39 cellular contexts compared by ENCODE assay signal in genomic region chr20:42544926-42545325, GRCh38.
"Had no signal": no experiment of that assay in that cellular context is flagged by ENCODE, and none has a peak within 500 bp of the region (broad histone marks: within the 10 kb centered on the region; RNA-seq: fewer than 3 reads in every experiment).

No MANE protein-coding gene starts in this region.

- H3K27me3 Mint-ChIP-seq: activated B cell treated with CpG ODN at 0.5 μM for 24 hours; activated CD4-positive, alpha-beta memory T cell treated with anti-CD3 and anti-CD28 coated beads for 36 hours; activated CD4-positive, alpha-beta T cell treated with anti-CD3 and anti-CD28 coated beads for 36 hours; activated CD4-positive, alpha-beta T cell treated with anti-CD3 and anti-CD28 coated beads, Interleukin-2, amount 10 ng/mL, durations not matched to agents 24 days and 14 days; activated CD8-positive, alpha-beta memory T cell treated with anti-CD3 and anti-CD28 coated beads, Interleukin-2, amount 10 ng/mL, durations not matched to agents 7 days and 5 days; activated naive CD4-positive, alpha-beta T cell treated with anti-CD3 and anti-CD28 coated beads, Interleukin-2, amount 50 U/mL, for 24 hours; activated naive CD8-positive, alpha-beta T cell treated with anti-CD3 and anti-CD28 coated beads for 36 hours; activated naive CD8-positive, alpha-beta T cell treated with anti-CD3 and anti-CD28 coated beads, Interleukin-2, amount 50 U/mL, for 24 hours; T-helper 17 cell had no signal

- H3K27ac Mint-ChIP-seq: activated B cell treated with CpG ODN at 0.5 μM for 24 hours; activated CD4-positive, alpha-beta memory T cell treated with anti-CD3 and anti-CD28 coated beads for 36 hours; activated CD4-positive, alpha-beta T cell treated with anti-CD3 and anti-CD28 coated beads for 36 hours; activated CD4-positive, alpha-beta T cell treated with anti-CD3 and anti-CD28 coated beads, Interleukin-2, amount 10 ng/mL, durations not matched to agents 24 days and 14 days; activated CD8-positive, alpha-beta memory T cell treated with anti-CD3 and anti-CD28 coated beads, Interleukin-2, amount 10 ng/mL, durations not matched to agents 7 days and 5 days; activated CD8-positive, alpha-beta T cell treated with anti-CD3 and anti-CD28 coated beads, Interleukin-2, amount 10 ng/mL, durations not matched to agents 7 days and 5 days; activated naive CD4-positive, alpha-beta T cell treated with anti-CD3 and anti-CD28 coated beads for 36 hours; activated naive CD4-positive, alpha-beta T cell treated with anti-CD3 and anti-CD28 coated beads, Interleukin-2, amount 50 U/mL, for 24 hours; activated naive CD8-positive, alpha-beta T cell treated with anti-CD3 and anti-CD28 coated beads for 36 hours; activated naive CD8-positive, alpha-beta T cell treated with anti-CD3 and anti-CD28 coated beads, Interleukin-2, amount 50 U/mL, for 24 hours; activated T-helper 1 cell treated with anti-CD3 and anti-CD28 coated beads, Interleukin-12 subunit alpha, Interleukin-12 subunit beta, Interleukin-2, Interleukin-4 antibody, amounts not matched to agents 30 ng/mL and 10 ng/mL and 1 ng/mL, durations not matched to agents 14 hours and 24 hours and 36 hours; activated T-helper 2 cell treated with anti-CD3 and anti-CD28 coated beads, Interferon-gamma antibody, Interleukin-2, Interleukin-4, amounts not matched to agents 10 μg/mL and 5 μg/mL and 100 μg/mL, durations not matched to agents 14 hours and 24 hours and 36 hours; brain; dendritic cell treated with granulocyte-macrophage colony-stimulating factor and Interleukin-4, amounts not matched to agents 40 ng/mL and 50 ng/mL, for 4 days; T-helper 17 cell; T-helper 2 cell treated with Interferon-gamma antibody and Interleukin-4, amounts not matched to agents 5 μg/mL and 100 μg/mL, for 36 hours had no signal

- H3K4me3 Mint-ChIP-seq: activated B cell treated with CpG ODN at 0.5 μM for 24 hours; activated CD4-positive, alpha-beta memory T cell treated with anti-CD3 and anti-CD28 coated beads for 36 hours; activated CD4-positive, alpha-beta T cell treated with anti-CD3 and anti-CD28 coated beads for 36 hours; activated CD4-positive, alpha-beta T cell treated with anti-CD3 and anti-CD28 coated beads, Interleukin-2, amount 10 ng/mL, durations not matched to agents 24 days and 14 days; activated CD8-positive, alpha-beta memory T cell treated with anti-CD3 and anti-CD28 coated beads, Interleukin-2, amount 10 ng/mL, durations not matched to agents 7 days and 5 days; activated CD8-positive, alpha-beta T cell treated with anti-CD3 and anti-CD28 coated beads, Interleukin-2, amount 10 ng/mL, durations not matched to agents 7 days and 5 days; activated naive CD4-positive, alpha-beta T cell treated with anti-CD3 and anti-CD28 coated beads for 36 hours; activated naive CD4-positive, alpha-beta T cell treated with anti-CD3 and anti-CD28 coated beads, Interleukin-2, amount 50 U/mL, for 24 hours; activated naive CD8-positive, alpha-beta T cell treated with anti-CD3 and anti-CD28 coated beads for 36 hours; activated naive CD8-positive, alpha-beta T cell treated with anti-CD3 and anti-CD28 coated beads, Interleukin-2, amount 50 U/mL, for 24 hours; activated T-helper 1 cell treated with anti-CD3 and anti-CD28 coated beads, Interleukin-12 subunit alpha, Interleukin-12 subunit beta, Interleukin-2, Interleukin-4 antibody, amounts not matched to agents 30 ng/mL and 10 ng/mL and 1 ng/mL, durations not matched to agents 14 hours and 24 hours and 36 hours; brain; dendritic cell treated with granulocyte-macrophage colony-stimulating factor and Interleukin-4, amounts not matched to agents 40 ng/mL and 50 ng/mL, for 4 days; T-helper 17 cell; T-helper 2 cell treated with Interferon-gamma antibody and Interleukin-4, amounts not matched to agents 5 μg/mL and 100 μg/mL, for 36 hours had no signal

- FAIRE-seq: endometrium, endothelial cell of umbilical vein, frontal cortex had no signal

- H3K9me3 ChIP-seq: adrenal gland, breast epithelium, heart left ventricle had no signal

- H3K27ac ChIP-seq: adrenal gland, breast epithelium, cardiac muscle cell, coronary artery, epithelial cell of prostate, heart left ventricle, WERI-Rb-1 had no signal

- H3K4me1 Mint-ChIP-seq: activated B cell treated with CpG ODN at 0.5 μM for 24 hours; activated CD4-positive, alpha-beta T cell treated with anti-CD3 and anti-CD28 coated beads for 36 hours; activated CD4-positive, alpha-beta T cell treated with anti-CD3 and anti-CD28 coated beads, Interleukin-2, amount 10 ng/mL, durations not matched to agents 24 days and 14 days; activated CD8-positive, alpha-beta memory T cell treated with anti-CD3 and anti-CD28 coated beads, Interleukin-2, amount 10 ng/mL, durations not matched to agents 7 days and 5 days; activated naive CD4-positive, alpha-beta T cell treated with anti-CD3 and anti-CD28 coated beads, Interleukin-2, amount 50 U/mL, for 24 hours; activated naive CD8-positive, alpha-beta T cell treated with anti-CD3 and anti-CD28 coated beads for 36 hours; activated naive CD8-positive, alpha-beta T cell treated with anti-CD3 and anti-CD28 coated beads, Interleukin-2, amount 50 U/mL, for 24 hours; brain; T-helper 17 cell had no signal

- H3K4me3 ChIP-seq: adrenal gland, breast epithelium, cardiac muscle cell, coronary artery, heart left ventricle had no signal

- ATAC-seq: activated CD4-positive, alpha-beta T cell treated with anti-CD3 and anti-CD28 coated beads for 36 hours; activated CD8-positive, alpha-beta memory T cell treated with anti-CD3 and anti-CD28 coated beads, Interleukin-2, amount 10 ng/mL, durations not matched to agents 7 days and 5 days; activated CD8-positive, alpha-beta T cell treated with anti-CD3 and anti-CD28 coated beads, Interleukin-2, amount 10 ng/mL, durations not matched to agents 7 days and 5 days; activated naive CD8-positive, alpha-beta T cell treated with anti-CD3 and anti-CD28 coated beads, Interleukin-2, amount 50 U/mL, for 24 hours; heart left ventricle; T-helper 17 cell had no signal

- H3K9me3 Mint-ChIP-seq: activated B cell treated with CpG ODN at 0.5 μM for 24 hours; activated CD4-positive, alpha-beta memory T cell treated with anti-CD3 and anti-CD28 coated beads for 36 hours; activated CD4-positive, alpha-beta T cell treated with anti-CD3 and anti-CD28 coated beads, Interleukin-2, amount 10 ng/mL, durations not matched to agents 24 days and 14 days; activated naive CD4-positive, alpha-beta T cell treated with anti-CD3 and anti-CD28 coated beads for 36 hours; activated T-helper 1 cell treated with anti-CD3 and anti-CD28 coated beads, Interleukin-12 subunit alpha, Interleukin-12 subunit beta, Interleukin-2, Interleukin-4 antibody, amounts not matched to agents 30 ng/mL and 10 ng/mL and 1 ng/mL, durations not matched to agents 14 hours and 24 hours and 36 hours; activated T-helper 2 cell treated with anti-CD3 and anti-CD28 coated beads, Interferon-gamma antibody, Interleukin-2, Interleukin-4, amounts not matched to agents 10 μg/mL and 5 μg/mL and 100 μg/mL, durations not matched to agents 14 hours and 24 hours and 36 hours; dendritic cell treated with granulocyte-macrophage colony-stimulating factor and Interleukin-4, amounts not matched to agents 40 ng/mL and 50 ng/mL, for 4 days; T-helper 2 cell treated with Interferon-gamma antibody and Interleukin-4, amounts not matched to agents 5 μg/mL and 100 μg/mL, for 36 hours had no signal

- H3K36me3 Mint-ChIP-seq: activated CD4-positive, alpha-beta memory T cell treated with anti-CD3 and anti-CD28 coated beads for 36 hours; activated CD8-positive, alpha-beta memory T cell treated with anti-CD3 and anti-CD28 coated beads, Interleukin-2, amount 10 ng/mL, durations not matched to agents 7 days and 5 days; activated naive CD4-positive, alpha-beta T cell treated with anti-CD3 and anti-CD28 coated beads, Interleukin-2, amount 50 U/mL, for 24 hours; activated naive CD8-positive, alpha-beta T cell treated with anti-CD3 and anti-CD28 coated beads for 36 hours; brain had no signal

- DNase-seq: activated B cell treated with CpG ODN at 0.5 μM for 24 hours; activated CD4-positive, alpha-beta memory T cell treated with anti-CD3 and anti-CD28 coated beads for 36 hours; activated CD4-positive, alpha-beta T cell treated with anti-CD3 and anti-CD28 coated beads for 36 hours; activated CD4-positive, alpha-beta T cell treated with anti-CD3 and anti-CD28 coated beads, Interleukin-2, amount 10 ng/mL, durations not matched to agents 24 days and 14 days; activated CD4-positive, CD25-positive, alpha-beta regulatory T cell treated with anti-CD3 and anti-CD28 coated beads, Interleukin-2, amount 50 U/mL, for 72 hours; activated CD8-positive, alpha-beta memory T cell treated with anti-CD3 and anti-CD28 coated beads, Interleukin-2, amount 10 ng/mL, durations not matched to agents 7 days and 5 days; activated CD8-positive, alpha-beta memory T cell treated with anti-CD3 and anti-CD28 coated beads, Interleukin-2, amount 50 U/mL, for 4 hours; activated CD8-positive, alpha-beta T cell treated with anti-CD3 and anti-CD28 coated beads, Interleukin-2, amount 10 ng/mL, durations not matched to agents 7 days and 5 days; activated effector memory CD4-positive, alpha-beta T cell treated with anti-CD3 and anti-CD28 coated beads, Interleukin-2, amount 50 U/mL, for 16 hours; activated naive CD4-positive, alpha-beta T cell treated with anti-CD3 and anti-CD28 coated beads for 36 hours; activated naive CD8-positive, alpha-beta T cell treated with anti-CD3 and anti-CD28 coated beads for 36 hours; activated naive CD8-positive, alpha-beta T cell treated with anti-CD3 and anti-CD28 coated beads, Interleukin-2, amount 50 U/mL, for 24 hours; activated T-cell treated with anti-CD3 and anti-CD28 coated beads, Interleukin-2, amount 50 U/mL, for 1 hour; activated T-cell treated with anti-CD3 and anti-CD28 coated beads, Interleukin-2, amount 50 U/mL, for 48 hours; adrenal gland; amygdala; aorta; central memory CD4-positive, alpha-beta T cell; effector CD4-positive, alpha-beta T cell; foreskin fibroblast; glutamatergic neuron; heart left ventricle; T-helper 1 cell; T-helper 17 cell; T1000; WERI-Rb-1 had no signal

- H3K4me1 ChIP-seq: adrenal gland, breast epithelium, heart left ventricle had no signal

- H3K27me3 ChIP-seq: adrenal gland, breast epithelium, cardiac muscle cell, heart left ventricle had no signal

- H3K36me3 ChIP-seq: adrenal gland, breast epithelium, cardiac muscle cell, heart left ventricle, WERI-Rb-1 had no signal
